7 cellular contexts compared by ENCODE assay signal in genomic region chr17:47582416-47582815, GRCh38. TPM values are rescaled to one million over a fixed set of nuclear protein-coding genes. Genes with fewer than 3 reads are reported as not detected.
A peak's percentile ranks its signal among the peaks of the same experiment; 100 is the strongest.
DNase-seq lines count a peak whose midpoint lies in the region; ATAC-seq, FAIRE-seq and TF ChIP-seq lines count a peak whose summit lies in the region.
"Not testable (repeated sequence)": the region's sequence is repeated elsewhere in the genome, so short reads cannot be mapped to it uniquely, and the experiment has no call there.

No MANE protein-coding gene starts in this region.

- POLR2A ChIA-PET in OCI-LY7 (lab: Charles Lee): not testable (repeated sequence)

- not testable (repeated sequence) for H2AFZ ChIP-seq in OCI-LY7 (ENCODE audit: low read length); astrocyte (ENCODE audit: low read depth, low read length)

- not testable (repeated sequence) for H3K4me3 ChIP-seq in OCI-LY7 (ENCODE audit: low read depth, low read length, poor library complexity, severe bottlenecking); astrocyte (ENCODE audit: insufficient read depth, low read depth, low read length); right lobe of liver

- H3K27me3 Mint-ChIP-seq in astrocyte (ENCODE audit: low read depth, unreplicated experiment): not testable (repeated sequence)

- H3K9me2 ChIP-seq in OCI-LY7 (ENCODE audit: insufficient read depth, low read length): not testable (repeated sequence)

- TF ChIP-seq CTCF in OCI-LY7 (conservative IDR thresholded peaks at IDR 0.05; ENCODE audit: low read length); astrocyte (IDR thresholded peaks at IDR 0.05; ENCODE audit: insufficient read depth, low read depth, low read length); right lobe of liver (IDR thresholded peaks at IDR 0.05): not testable (repeated sequence)

- TSS peak; percentile 14 for BruUV-seq in OCI-LY7 (replicated peaks; lab: Mats Ljungman, UMichigan)

- peak in 3 of 4 donors; percentile 52 to 73 (median 71) for ATAC-seq in right lobe of liver

- H3K27ac ChIP-seq in OCI-LY7 (ENCODE audit: low read depth, low read length, poor library complexity, severe bottlenecking); astrocyte (ENCODE audit: low read depth, low read length); right lobe of liver: not testable (repeated sequence)

- H4K20me1 ChIP-seq in OCI-LY7 (ENCODE audit: insufficient read depth, low read length); astrocyte (ENCODE audit: insufficient read depth, low read length): not testable (repeated sequence)

- CTCF ChIA-PET in OCI-LY7 (lab: Charles Lee; ENCODE audit: unreplicated experiment): not testable (repeated sequence)

- DNase-seq in DMS53 (lab: John Stamatoyannopoulos, UW) (peak; percentile 61), NCI-H2029 treated with DMSO at 0.1 percent for 48 hours (lab: John Stamatoyannopoulos, UW) (peak; percentile 12)
- DNase-seq in GM19239 (ENCODE audit: insufficient read length, low spot score); OCI-LY7 (ENCODE audit: low spot score); astrocyte (ENCODE audit: low read depth); right lobe of liver: not testable (repeated sequence)

- not testable (repeated sequence) for H3K4me1 ChIP-seq in OCI-LY7 (ENCODE audit: insufficient read depth, low read length, poor library complexity, severe bottlenecking); astrocyte (ENCODE audit: insufficient read depth, low read length)
- peaks cover 0 to 15% (median 0%) of the 10 kb centered on the region in 4 donors for H3K4me1 ChIP-seq in right lobe of liver

- not testable (repeated sequence) for H3K79me2 ChIP-seq in OCI-LY7 (ENCODE audit: insufficient read depth, low read depth, low read length); astrocyte (ENCODE audit: insufficient read depth, low read length)

- H3K4me2 ChIP-seq in OCI-LY7 (ENCODE audit: low read length); astrocyte (ENCODE audit: low read length): not testable (repeated sequence)

- H3K36me3 ChIP-seq in OCI-LY7 (ENCODE audit: insufficient read depth, low read length); astrocyte (ENCODE audit: insufficient read depth, low read length); right lobe of liver: not testable (repeated sequence)

- not testable (repeated sequence) for TF ChIP-seq POLR2A in right lobe of liver (IDR thresholded peaks at IDR 0.05)

- not testable (repeated sequence) for H3K4me3 Mint-ChIP-seq in astrocyte (ENCODE audit: unreplicated experiment)

- FAIRE-seq in GM19239 (lab: Jason Lieb, UNC) (peak; percentile 92), astrocyte (lab: Jason Lieb, UNC) (peak; percentile 41), islet of Langerhans (lab: Jason Lieb, UNC) (peak; percentile 75)

- H3K36me3 Mint-ChIP-seq in astrocyte (ENCODE audit: low read depth, unreplicated experiment): not testable (repeated sequence)

- not testable (repeated sequence) for H3K27me3 ChIP-seq in astrocyte (ENCODE audit: insufficient read depth, low read length); right lobe of liver

- not testable (repeated sequence) for H3K9me3 ChIP-seq in OCI-LY7 (ENCODE audit: low read length); astrocyte (ENCODE audit: insufficient read depth, low read depth, low read length); right lobe of liver

- no CpG with 5 or more reads among the region's 1 CpG for WGBS in right lobe of liver (ENCODE audit: insufficient coverage, low coverage, low lambda C conversion rate, missing lambda C conversion rate)

- intact Hi-C loops in OCI-LY7 (cut with micrococcal nuclease; ENCODE audit: unreplicated experiment); right lobe of liver (cut with DNase I): not testable (repeated sequence)

- H3K9me3 Mint-ChIP-seq in astrocyte (ENCODE audit: unreplicated experiment): not testable (repeated sequence)

- not testable (repeated sequence) for H3K27ac Mint-ChIP-seq in astrocyte (ENCODE audit: unreplicated experiment)

- H3K9ac ChIP-seq in astrocyte (ENCODE audit: low read length): not testable (repeated sequence)

- not testable (repeated sequence) for H3K4me1 Mint-ChIP-seq in astrocyte (ENCODE audit: low read depth, unreplicated experiment)

RNA-seq across cellular contexts. Expression of gene NPEPPS, which starts 51.5 kb away (rescaled TPM):
- total RNA-seq in OCI-LY7 (2014; rRNA removed; shearing (Covaris generic)): 44.2 and 46.8 TPM in 2 replicates
- 111 and 124 TPM in 2 replicates for total RNA-seq in OCI-LY7 (2022)
- 112 and 143 TPM in 2 replicates for total RNA-seq in astrocyte
- 10 to 100 TPM; 30.0 to 55.1 (median 37.7) TPM for total RNA-seq in right lobe of liver
